In genomic region chr3:194176274-194176991, GRCh38 we compare ENCODE assay signal across 2 cellular contexts.
TF ChIP-seq lines count a peak whose summit lies in the region.

No MANE protein-coding gene starts in this region.

TF ChIP-seq in IMR-90, 13 proteins besides CTCF, POLR2A, EP300 and RAD21:
- TF ChIP-seq SMC3 (IDR thresholded peaks at IDR 0.05; ENCODE audit: low read depth, low read length), result no peak
- no peak for TF ChIP-seq ELK1 (IDR thresholded peaks at IDR 0.05; ENCODE audit: borderline replicate concordance, low read depth, low read length)
- TF ChIP-seq MAFK (IDR thresholded peaks at IDR 0.05; ENCODE audit: low read depth, low read length), result no peak; the same call in 1 of the 2 replicates
- TF ChIP-seq RCOR1 (IDR thresholded peaks at IDR 0.05; ENCODE audit: insufficient replicate concordance, low read length), result no peak
- TF ChIP-seq NFE2L2 (IDR thresholded peaks at IDR 0.05; ENCODE audit: low read depth, low read length), result no peak
- no peak for TF ChIP-seq RFX5 (IDR thresholded peaks at IDR 0.05; ENCODE audit: low read depth, low read length)
- TF ChIP-seq CEBPB (IDR thresholded peaks at IDR 0.05; ENCODE audit: low read depth, low read length), result no peak
- TF ChIP-seq CHD1 (IDR thresholded peaks at IDR 0.05; ENCODE audit: low read depth, low read length), result no peak
- TF ChIP-seq FOS (IDR thresholded peaks at IDR 0.05; ENCODE audit: low read depth, low read length), result no peak
- TF ChIP-seq, protein P1, sequence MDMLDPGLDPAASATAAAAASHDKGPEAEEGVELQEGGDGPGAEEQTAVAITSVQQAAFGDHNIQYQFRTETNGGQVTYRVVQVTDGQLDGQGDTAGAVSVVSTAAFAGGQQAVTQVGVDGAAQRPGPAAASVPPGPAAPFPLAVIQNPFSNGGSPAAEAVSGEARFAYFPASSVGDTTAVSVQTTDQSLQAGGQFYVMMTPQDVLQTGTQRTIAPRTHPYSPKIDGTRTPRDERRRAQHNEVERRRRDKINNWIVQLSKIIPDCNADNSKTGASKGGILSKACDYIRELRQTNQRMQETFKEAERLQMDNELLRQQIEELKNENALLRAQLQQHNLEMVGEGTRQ (IDR thresholded peaks at IDR 0.05; ENCODE audit: low read depth, low read length), result no peak
- no peak for TF ChIP-seq MXI1 (IDR thresholded peaks at IDR 0.05; ENCODE audit: borderline replicate concordance, low read depth, low read length)
- TF ChIP-seq BHLHE40 (IDR thresholded peaks at IDR 0.05; ENCODE audit: low read depth, low read length), result no peak
- no peak for TF ChIP-seq MAZ (IDR thresholded peaks at IDR 0.05; ENCODE audit: borderline replicate concordance, low read depth, low read length)

TF ChIP-seq in K562, 482 proteins besides CTCF, POLR2A, EP300 and RAD21:
- TF ChIP-seq, protein P2, sequence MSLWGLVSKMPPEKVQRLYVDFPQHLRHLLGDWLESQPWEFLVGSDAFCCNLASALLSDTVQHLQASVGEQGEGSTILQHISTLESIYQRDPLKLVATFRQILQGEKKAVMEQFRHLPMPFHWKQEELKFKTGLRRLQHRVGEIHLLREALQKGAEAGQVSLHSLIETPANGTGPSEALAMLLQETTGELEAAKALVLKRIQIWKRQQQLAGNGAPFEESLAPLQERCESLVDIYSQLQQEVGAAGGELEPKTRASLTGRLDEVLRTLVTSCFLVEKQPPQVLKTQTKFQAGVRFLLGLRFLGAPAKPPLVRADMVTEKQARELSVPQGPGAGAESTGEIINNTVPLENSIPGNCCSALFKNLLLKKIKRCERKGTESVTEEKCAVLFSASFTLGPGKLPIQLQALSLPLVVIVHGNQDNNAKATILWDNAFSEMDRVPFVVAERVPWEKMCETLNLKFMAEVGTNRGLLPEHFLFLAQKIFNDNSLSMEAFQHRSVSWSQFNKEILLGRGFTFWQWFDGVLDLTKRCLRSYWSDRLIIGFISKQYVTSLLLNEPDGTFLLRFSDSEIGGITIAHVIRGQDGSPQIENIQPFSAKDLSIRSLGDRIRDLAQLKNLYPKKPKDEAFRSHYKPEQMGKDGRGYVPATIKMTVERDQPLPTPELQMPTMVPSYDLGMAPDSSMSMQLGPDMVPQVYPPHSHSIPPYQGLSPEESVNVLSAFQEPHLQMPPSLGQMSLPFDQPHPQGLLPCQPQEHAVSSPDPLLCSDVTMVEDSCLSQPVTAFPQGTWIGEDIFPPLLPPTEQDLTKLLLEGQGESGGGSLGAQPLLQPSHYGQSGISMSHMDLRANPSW (CRISPR knock-in tag; IDR thresholded peaks at IDR 0.05), result no peak
- TF ChIP-seq ZNF316 (IDR thresholded peaks at IDR 0.05), result peak; percentile 42
